In the genomic region with DNA sequence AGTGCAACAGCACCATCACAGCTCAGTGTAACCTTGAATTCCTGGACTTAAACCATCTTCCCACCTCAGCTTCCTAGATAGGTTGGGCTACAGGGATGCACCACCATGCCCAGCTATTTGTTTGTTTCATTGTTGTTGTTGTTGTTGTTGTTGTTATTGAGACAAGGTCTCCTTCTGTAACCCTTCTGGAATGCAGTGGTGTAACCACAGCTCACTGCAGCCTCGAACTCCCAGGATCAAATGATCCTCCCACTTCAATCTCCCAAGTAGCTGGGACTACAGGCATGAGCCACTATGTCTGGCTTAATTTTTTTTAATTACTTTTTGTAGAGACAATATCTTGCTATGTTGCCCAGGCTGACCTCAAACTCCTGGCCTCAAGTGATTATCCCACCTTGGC, we compare ENCODE assay signal across 13 cellular contexts. TPM values are rescaled to one million over a fixed set of nuclear protein-coding genes. Genes with fewer than 3 reads are reported as not detected.
A peak's percentile ranks its signal among the peaks of the same experiment; 100 is the strongest.
DNase-seq lines count a peak whose midpoint lies in the region; ATAC-seq and TF ChIP-seq lines count a peak whose summit lies in the region.
"Had no signal": no experiment of that assay in that cellular context is flagged by ENCODE, and none has a peak within 500 bp of the region (broad histone marks: within the 10 kb centered on the region; RNA-seq: fewer than 3 reads in every experiment).

No MANE protein-coding gene starts in this region.

- no peak overlapping the region for H4K8ac ChIP-seq in H9 (replicated peaks; ENCODE audit: insufficient read length, low read depth, low read length)

- H3K36me3 ChIP-seq in left ventricle myocardium inferior, result no peaks in the 10 kb centered on the region
- no peaks in the 10 kb centered on the region for H3K36me3 ChIP-seq in uterus

- H3K14ac ChIP-seq in H9 (ENCODE audit: insufficient read depth, low read length), result no peak overlapping the region

- H3K23me2 ChIP-seq in H9 (ENCODE audit: insufficient read length, low read depth, low read length, poor library complexity, severe bottlenecking), result peaks cover 4% of the 10 kb centered on the region

- H3K4me1 Mint-ChIP-seq in activated T-helper 1 cell treated with anti-CD3 and anti-CD28 coated beads, Interleukin-12 subunit alpha, Interleukin-12 subunit beta, Interleukin-2, Interleukin-4 antibody, amounts not matched to agents 30 ng/mL and 10 ng/mL and 1 ng/mL, durations not matched to agents 14 hours and 24 hours and 36 hours (ENCODE audit: low read depth), result peaks cover 23% of the 10 kb centered on the region
- H3K4me1 Mint-ChIP-seq in mesothelial cell of epicardium, result peaks cover 27% of the 10 kb centered on the region
- H3K4me1 Mint-ChIP-seq in H9, result peaks cover 10 to 13% of the 10 kb centered on the region in 2 experiments

- H4K20me1 ChIP-seq in H9 (ENCODE audit: control insufficient read depth, insufficient read depth, insufficient read length), result no peaks in the 10 kb centered on the region

- H2BK20ac ChIP-seq in H9 (ENCODE audit: low read depth, low read length, poor library complexity, severe bottlenecking), result no peak overlapping the region

- intact Hi-C loops in left ventricle myocardium inferior (cut with micrococcal nuclease), result no loop called here
- intact Hi-C loops in left cardiac atrium (cut with DNase I), result no loop called here
- intact Hi-C loops in activated T-helper 1 cell treated with anti-CD3 and anti-CD28 coated beads, Interleukin-12 subunit alpha, Interleukin-12 subunit beta, Interleukin-2, Interleukin-4 antibody, amounts not matched to agents 30 ng/mL and 10 ng/mL and 1 ng/mL, durations not matched to agents 14 hours and 24 hours and 36 hours (cut with micrococcal nuclease), result loop anchor here (2.0 to 10.0 kb wide), 5 partner anchors 399 to 1148 kb away; partner anchors contain the start of genes ARHGAP9, ATP23, DGKA and IL23A
- intact Hi-C loops in uterus (cut with DNase I; ENCODE audit: low total_unique reads), result no loop called here

- H3K27ac Mint-ChIP-seq in activated T-helper 1 cell treated with anti-CD3 and anti-CD28 coated beads, Interleukin-12 subunit alpha, Interleukin-12 subunit beta, Interleukin-2, Interleukin-4 antibody, amounts not matched to agents 30 ng/mL and 10 ng/mL and 1 ng/mL, durations not matched to agents 14 hours and 24 hours and 36 hours, result peak overlapping the region; percentile 52
- peak overlapping the region; percentile 96 for H3K27ac Mint-ChIP-seq in mesothelial cell of epicardium
- H3K27ac Mint-ChIP-seq in H9, result no peak overlapping the region; a peak in 1 of 7 replicates

- no peak overlapping the region for H3K23ac ChIP-seq in H9 (ENCODE audit: insufficient read length, low read depth, low read length)

- ATAC-seq in left cardiac atrium (no peak), GM21737 (IDR thresholded peaks at IDR 0.05; ENCODE audit: unreplicated experiment) (no peak)
- ATAC-seq: PC-3; stimulated activated naive CD8-positive, alpha-beta T cell treated with anti-CD3 and anti-CD28 coated beads, Interleukin-15, Interleukin-2, amounts not matched to agents 100 U/mL and 50 U/mL, for 24 hours had no signal

- DNase-seq in left ventricle myocardium inferior, result no peak
- DNase-seq in left cardiac atrium, result no peak
- no peak for DNase-seq in activated T-helper 1 cell treated with anti-CD3 and anti-CD28 coated beads, Interleukin-12 subunit alpha, Interleukin-12 subunit beta, Interleukin-2, Interleukin-4 antibody, amounts not matched to agents 30 ng/mL and 10 ng/mL and 1 ng/mL, durations not matched to agents 14 hours and 24 hours and 36 hours (ENCODE audit: low spot score)
- DNase-seq in mesothelial cell of epicardium (ENCODE audit: low spot score in 2 of 2, unreplicated experiment in 2 of 2), result no peak
- no peak for DNase-seq in uterus
- DNase-seq in H9, result no peak
- no peak for DNase-seq in NOMO-1 (lab: John Stamatoyannopoulos, UW; ENCODE audit: unreplicated experiment in 2 of 2)
- DNase-seq: activated CD4-positive, CD25-positive, alpha-beta regulatory T cell treated with anti-CD3 and anti-CD28 coated beads, Interleukin-2, amount 50 U/mL, for 72 hours; PC-3; stimulated activated naive CD8-positive, alpha-beta T cell treated with anti-CD3 and anti-CD28 coated beads, Interleukin-15, Interleukin-2, amounts not matched to agents 100 U/mL and 50 U/mL, for 24 hours had no signal

- no peak overlapping the region for H2BK5ac ChIP-seq in H9 (ENCODE audit: insufficient read length, low read length)

- no peaks in the 10 kb centered on the region for H3K9me3 Mint-ChIP-seq in activated T-helper 1 cell treated with anti-CD3 and anti-CD28 coated beads, Interleukin-12 subunit alpha, Interleukin-12 subunit beta, Interleukin-2, Interleukin-4 antibody, amounts not matched to agents 30 ng/mL and 10 ng/mL and 1 ng/mL, durations not matched to agents 14 hours and 24 hours and 36 hours
- H3K9me3 Mint-ChIP-seq in mesothelial cell of epicardium, result no peaks in the 10 kb centered on the region
- H3K9me3 Mint-ChIP-seq in H9, result no peaks in the 10 kb centered on the region; a peak in 1 of 5 replicates

- H3K4me2 ChIP-seq in H9 (ENCODE audit: insufficient read depth, insufficient read length, low read length), result no peak overlapping the region

- H4K91ac ChIP-seq in H9 (ENCODE audit: insufficient read length, low read depth, low read length), result no peak overlapping the region

- H3K9ac ChIP-seq in H9 (ENCODE audit: extremely low read depth, insufficient read length, low read length), result no peak overlapping the region

- no peak overlapping the region for H3T11ph ChIP-seq in H9 (ENCODE audit: low read length)

- H3K79me1 ChIP-seq in H9 (ENCODE audit: insufficient read depth, low read depth, low read length, poor library complexity, severe bottlenecking), result no peaks in the 10 kb centered on the region

- H3K79me2 ChIP-seq in H9 (ENCODE audit: insufficient read depth, low read length), result no peaks in the 10 kb centered on the region

- H3K4me3 Mint-ChIP-seq in activated T-helper 1 cell treated with anti-CD3 and anti-CD28 coated beads, Interleukin-12 subunit alpha, Interleukin-12 subunit beta, Interleukin-2, Interleukin-4 antibody, amounts not matched to agents 30 ng/mL and 10 ng/mL and 1 ng/mL, durations not matched to agents 14 hours and 24 hours and 36 hours, result peak overlapping the region; percentile 30
- H3K4me3 Mint-ChIP-seq in mesothelial cell of epicardium (peak overlapping the region; percentile 10), H9 (no peak overlapping the region)

- H3K18ac ChIP-seq in H9 (ENCODE audit: insufficient read length, low read depth, low read length), result no peak overlapping the region

- H2AK5ac ChIP-seq in H9 (ENCODE audit: insufficient read length, low read length), result no peak overlapping the region

- peaks cover 2% of the 10 kb centered on the region for H3K36me3 Mint-ChIP-seq in activated T-helper 1 cell treated with anti-CD3 and anti-CD28 coated beads, Interleukin-12 subunit alpha, Interleukin-12 subunit beta, Interleukin-2, Interleukin-4 antibody, amounts not matched to agents 30 ng/mL and 10 ng/mL and 1 ng/mL, durations not matched to agents 14 hours and 24 hours and 36 hours (ENCODE audit: low read depth)
- peaks cover 4% of the 10 kb centered on the region for H3K36me3 Mint-ChIP-seq in mesothelial cell of epicardium
- peaks cover 5 to 16% (median 13%) of the 10 kb centered on the region in 3 experiments; a peak in 5 of 7 replicates for H3K36me3 Mint-ChIP-seq in H9 (ENCODE audit: insufficient read depth in 1 of 3, low read depth in 3 of 3)

- H4K5ac ChIP-seq in H9 (ENCODE audit: insufficient read length, low read depth, low read length), result no peak overlapping the region

- H3K4ac ChIP-seq in H9 (ENCODE audit: low read depth, low read length), result no peak overlapping the region

- no peaks in the 10 kb centered on the region for H3K27me3 Mint-ChIP-seq in activated T-helper 1 cell treated with anti-CD3 and anti-CD28 coated beads, Interleukin-12 subunit alpha, Interleukin-12 subunit beta, Interleukin-2, Interleukin-4 antibody, amounts not matched to agents 30 ng/mL and 10 ng/mL and 1 ng/mL, durations not matched to agents 14 hours and 24 hours and 36 hours (ENCODE audit: insufficient read depth)
- H3K27me3 Mint-ChIP-seq in mesothelial cell of epicardium (ENCODE audit: low read depth) (no peaks in the 10 kb centered on the region), H9 (ENCODE audit: low read depth) (no peaks in the 10 kb centered on the region)

- H2BK15ac ChIP-seq in H9 (ENCODE audit: low read depth, low read length), result no peak overlapping the region

- TF ChIP-seq CTCF in left ventricle myocardium inferior (IDR thresholded peaks at IDR 0.05; ENCODE audit: borderline replicate concordance) (no peak), mesothelial cell of epicardium (IDR thresholded peaks at IDR 0.05; ENCODE audit: unreplicated experiment) (no peak), uterus (IDR thresholded peaks at IDR 0.05) (no peak), H9 (conservative IDR thresholded peaks at IDR 0.05) (no peak)

- H3K4me1 ChIP-seq in left ventricle myocardium inferior, result peaks cover 18% of the 10 kb centered on the region
- peaks cover 0 to 8% of the 10 kb centered on the region in 2 donors for H3K4me1 ChIP-seq in uterus
- no peaks in the 10 kb centered on the region for H3K4me1 ChIP-seq in H9 (ENCODE audit: insufficient read depth, low read length)

- H3K9me3 ChIP-seq in left ventricle myocardium inferior (replicated peaks) (no peaks in the 10 kb centered on the region), uterus (no peaks in the 10 kb centered on the region), H9 (ENCODE audit: control insufficient read depth, low read depth, low read length) (no peaks in the 10 kb centered on the region)

- peak overlapping the region; percentile 89 for H3K27ac ChIP-seq in left ventricle myocardium inferior (replicated peaks)
- H3K27ac ChIP-seq in uterus, result peak overlapping the region; percentile 82 to 94
- H3K27ac ChIP-seq in H9 (ENCODE audit: insufficient read length, low read depth, low read length), result no peak overlapping the region
- H3K27ac ChIP-seq: C4-2B had no signal

- H3K4me3 ChIP-seq in left ventricle myocardium inferior, result peak overlapping the region; percentile 84
- H3K4me3 ChIP-seq in uterus, result no peak overlapping the region
- H3K4me3 ChIP-seq: lung had no signal

- no peak overlapping the region for H3K56ac ChIP-seq in H9 (ENCODE audit: insufficient read length, low read depth, low read length)

- TF ChIP-seq POLR2A in uterus (IDR thresholded peaks at IDR 0.05), result no peak

- WGBS in H9 (ENCODE audit: extremely low coverage, insufficient read length, low lambda C conversion rate), result no CpG with 5 or more reads among the region's 1 CpG

- no peak overlapping the region for H2BK12ac ChIP-seq in H9 (ENCODE audit: insufficient read length, low read depth, low read length)

- no peak overlapping the region for H2BK120ac ChIP-seq in H9 (ENCODE audit: low read depth, low read length, poor library complexity, severe bottlenecking)

- H3K27me3 ChIP-seq in left ventricle myocardium inferior (ENCODE audit: low read depth) (no peaks in the 10 kb centered on the region), uterus (no peaks in the 10 kb centered on the region), H9 (ENCODE audit: insufficient read depth, low read length) (no peaks in the 10 kb centered on the region)

- H2AFZ ChIP-seq in H9 (ENCODE audit: low read length), result no peak overlapping the region

RNA-seq across cellular contexts. Expression of gene NEMP1, which starts 1.2 kb away (rescaled TPM):
- total RNA-seq in left ventricle myocardium inferior, result 3.3 TPM
- 1 to 10 TPM; 2.8 to 5.3 TPM for total RNA-seq in left cardiac atrium
- total RNA-seq in activated T-helper 1 cell treated with anti-CD3 and anti-CD28 coated beads, Interleukin-12 subunit alpha, Interleukin-12 subunit beta, Interleukin-2, Interleukin-4 antibody, amounts not matched to agents 30 ng/mL and 10 ng/mL and 1 ng/mL, durations not matched to agents 14 hours and 24 hours and 36 hours, result 70.2 and 71.7 TPM in 2 replicates
- total RNA-seq in mesothelial cell of epicardium, result 19.7 to 23.2 TPM (median 21.8 TPM) in 3 replicates
- total RNA-seq in uterus, result 10 to 100 TPM in 2 of 4 donors, 1 to 10 TPM in 2; 1.5 to 18.0 (median 9.9) TPM
- total RNA-seq in H9 (2021), result 50.1 and 53.0 TPM in 2 replicates

RNA-seq across cellular contexts. Expression of gene NAB2, which starts 9.1 kb away (rescaled TPM):
- total RNA-seq in left ventricle myocardium inferior (10.1 TPM), left cardiac atrium (10 to 100 TPM; 11.1 to 17.1 TPM), mesothelial cell of epicardium (52.7 to 53.7 TPM (median 52.9 TPM) in 3 replicates), uterus (10 to 100 TPM in 3 of 4 donors, 1 to 10 TPM in 1; 9.1 to 85.8 (median 33.9) TPM), H9 (2021) (67.8 and 68.1 TPM in 2 replicates)
- 73.6 and 80.3 TPM in 2 replicates for total RNA-seq in activated T-helper 1 cell treated with anti-CD3 and anti-CD28 coated beads, Interleukin-12 subunit alpha, Interleukin-12 subunit beta, Interleukin-2, Interleukin-4 antibody, amounts not matched to agents 30 ng/mL and 10 ng/mL and 1 ng/mL, durations not matched to agents 14 hours and 24 hours and 36 hours

RNA-seq across cellular contexts. Expression of gene MYO1A, which starts 29.9 kb away (rescaled TPM):
- total RNA-seq in left ventricle myocardium inferior, result not detected
- under 1 TPM; 0.09 to 0.13 TPM for total RNA-seq in left cardiac atrium
- total RNA-seq in activated T-helper 1 cell treated with anti-CD3 and anti-CD28 coated beads, Interleukin-12 subunit alpha, Interleukin-12 subunit beta, Interleukin-2, Interleukin-4 antibody, amounts not matched to agents 30 ng/mL and 10 ng/mL and 1 ng/mL, durations not matched to agents 14 hours and 24 hours and 36 hours, result 1.1 and 2.6 TPM in 2 replicates
- 0.22 to 0.59 TPM (median 0.27 TPM) in 3 replicates for total RNA-seq in mesothelial cell of epicardium
- 1 to 10 TPM in 1 of 4 donors, under 1 TPM in 1, not detected in 2; 0.59 to 1.3 TPM for total RNA-seq in uterus
- 0.26 TPM in 1 of 2 replicates, not detected in the other for total RNA-seq in H9 (2021)
- total RNA-seq: PC-3 had no signal

RNA-seq across cellular contexts. Expression of gene STAT6, which starts 31.3 kb away (rescaled TPM):
- total RNA-seq in left ventricle myocardium inferior, result 46.2 TPM
- 10 to 100 TPM; 77.7 to 78.1 TPM for total RNA-seq in left cardiac atrium
- 306 and 318 TPM in 2 replicates for total RNA-seq in activated T-helper 1 cell treated with anti-CD3 and anti-CD28 coated beads, Interleukin-12 subunit alpha, Interleukin-12 subunit beta, Interleukin-2, Interleukin-4 antibody, amounts not matched to agents 30 ng/mL and 10 ng/mL and 1 ng/mL, durations not matched to agents 14 hours and 24 hours and 36 hours
- total RNA-seq in mesothelial cell of epicardium, result 151 to 167 TPM (median 160 TPM) in 3 replicates
- 100 to 1,000 TPM in 2 of 4 donors, 10 to 100 TPM in 2; 62.5 to 242 (median 94.3) TPM for total RNA-seq in uterus
- total RNA-seq in H9 (2021), result 42.9 and 44.4 TPM in 2 replicates

RNA-seq across cellular contexts. Expression of gene LRP1, which starts 48.5 kb away (rescaled TPM):
- total RNA-seq in left ventricle myocardium inferior, result 61.0 TPM
- total RNA-seq in left cardiac atrium, result 100 to 1,000 TPM; 188 to 222 TPM
- total RNA-seq in activated T-helper 1 cell treated with anti-CD3 and anti-CD28 coated beads, Interleukin-12 subunit alpha, Interleukin-12 subunit beta, Interleukin-2, Interleukin-4 antibody, amounts not matched to agents 30 ng/mL and 10 ng/mL and 1 ng/mL, durations not matched to agents 14 hours and 24 hours and 36 hours, result 0.26 and 0.73 TPM in 2 replicates
- 229 to 253 TPM (median 243 TPM) in 3 replicates for total RNA-seq in mesothelial cell of epicardium
- 100 to 1,000 TPM; 164 to 507 (median 318) TPM for total RNA-seq in uterus
- total RNA-seq in H9 (2021), result 98.4 and 115 TPM in 2 replicates

Comparison
In these comparisons a context has a peak if more than half of its experiments do, and no peak if none do; other contexts are left out.
1. H3K27ac Mint-ChIP-seq: peak in activated T-helper 1 cell treated with anti-CD3 and anti-CD28 coated beads, Interleukin-12 subunit alpha, Interleukin-12 subunit beta, Interleukin-2, Interleukin-4 antibody, amounts not matched to agents 30 ng/mL and 10 ng/mL and 1 ng/mL, durations not matched to agents 14 hours and 24 hours and 36 hours (single experiment) and mesothelial cell of epicardium (single experiment); none in H9 (0 of 3).
2. H3K4me3 Mint-ChIP-seq: peak in activated T-helper 1 cell treated with anti-CD3 and anti-CD28 coated beads, Interleukin-12 subunit alpha, Interleukin-12 subunit beta, Interleukin-2, Interleukin-4 antibody, amounts not matched to agents 30 ng/mL and 10 ng/mL and 1 ng/mL, durations not matched to agents 14 hours and 24 hours and 36 hours (single experiment) and mesothelial cell of epicardium (single experiment); none in H9 (0 of 2).